1 cellular context compared by ENCODE assay signal in the genomic region with DNA sequence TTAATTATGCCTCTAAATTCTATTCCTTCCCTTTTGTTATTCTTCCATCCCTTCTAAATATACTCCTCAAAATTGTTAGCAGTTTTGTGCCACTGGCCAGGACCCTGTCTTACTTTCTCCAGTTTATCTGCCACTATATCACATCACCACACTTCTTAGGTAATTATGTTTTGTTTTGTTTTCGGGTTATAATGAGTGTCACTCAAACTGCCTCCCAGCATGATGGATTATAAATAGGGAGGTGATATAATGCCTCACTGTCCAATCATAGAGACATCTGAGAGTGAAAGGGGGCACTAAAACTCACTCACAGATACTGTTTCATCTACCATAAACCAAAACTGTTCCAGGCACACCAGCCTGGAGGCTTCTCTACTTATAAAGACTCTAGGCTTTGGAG.
TF ChIP-seq lines count a peak whose summit lies in the region.

No MANE protein-coding gene starts in this region.

TF ChIP-seq in HEK293, 187 proteins besides CTCF, POLR2A, EP300 and RAD21 (continued from another document):
- no peak for TF ChIP-seq ZNF280C (tag by site-specific recombination; IDR thresholded peaks at IDR 0.05)
